1 cellular context compared by ENCODE assay signal in the genomic region with DNA sequence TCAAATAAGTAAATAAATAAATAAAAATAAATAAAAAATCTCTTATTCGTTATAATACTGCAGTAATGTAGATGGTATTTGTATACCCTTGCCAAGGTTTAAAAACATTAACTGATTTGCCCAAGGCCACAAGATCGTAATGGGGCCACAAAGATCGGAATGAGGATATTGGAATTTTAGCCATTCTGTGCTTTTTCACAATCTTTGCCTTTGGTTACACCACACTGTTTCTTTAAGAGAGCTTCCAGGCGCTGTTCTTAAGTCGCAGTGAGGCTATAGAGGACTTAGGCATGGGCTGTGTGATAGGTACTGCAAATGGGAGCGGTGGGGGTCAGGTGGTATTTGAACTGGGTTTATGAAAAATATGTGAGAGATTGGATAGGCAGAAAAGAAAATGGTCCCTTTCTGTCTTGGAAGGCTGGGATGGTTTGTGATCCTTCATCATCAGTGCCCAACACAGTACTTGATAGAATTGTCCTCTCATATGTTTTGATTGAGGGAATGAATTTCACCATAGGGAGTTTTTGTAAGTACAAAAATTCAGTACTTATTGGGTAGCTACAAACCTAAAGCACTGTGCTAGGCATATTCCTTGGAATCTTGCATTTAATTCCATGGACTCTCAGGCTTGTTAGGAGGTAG.
TF ChIP-seq lines count a peak whose summit lies in the region.

No MANE protein-coding gene starts in this region.

TF ChIP-seq in HepG2, 621 proteins besides CTCF, POLR2A, EP300 and RAD21:
- no peak for TF ChIP-seq CAMTA2 (CRISPR knock-in tag; IDR thresholded peaks at IDR 0.05; ENCODE audit: borderline replicate concordance)
- TF ChIP-seq CEBPG (CRISPR knock-in tag; IDR thresholded peaks at IDR 0.05) = no peak
- TF ChIP-seq ZNF335 (CRISPR knock-in tag; IDR thresholded peaks at IDR 0.05) = 0 out of 2 replicates have a peak, but pooled peaks have one; percentile 12
- TF ChIP-seq HNRNPH1 (optimal IDR thresholded peaks at IDR 0.05; ENCODE audit: low read depth, low read length) = no peak
